ENCODE assay signal across 23 cellular contexts in genomic region chr4:26275261-26275660, GRCh38.
"Had no signal": no experiment of that assay in that cellular context is flagged by ENCODE, and none has a peak within 500 bp of the region (broad histone marks: within the 10 kb centered on the region; RNA-seq: fewer than 3 reads in every experiment).

No MANE protein-coding gene starts in this region.

- H3K27me3 ChIP-seq: body of pancreas, cardiac muscle cell, heart left ventricle, pancreas, right atrium auricular region, thyroid gland had no signal

- H3K9me3 ChIP-seq: body of pancreas, heart left ventricle, pancreas, psoas muscle, right atrium auricular region, thyroid gland had no signal

- DNase-seq: activated CD4-positive, alpha-beta memory T cell treated with anti-CD3 and anti-CD28 coated beads, Interleukin-2, amount 10 ng/mL, durations not matched to agents 7 days and 5 days; activated CD4-positive, alpha-beta T cell treated with anti-CD3 and anti-CD28 coated beads for 4 hours; activated CD4-positive, CD25-positive, alpha-beta regulatory T cell; activated gamma-delta T cell treated with Interleukin-2 at 50 U/mL for 16 hours; activated T-cell treated with anti-CD3 and anti-CD28 coated beads for 4 hours; anterior cingulate cortex; body of pancreas; cortex of kidney; effector CD4-positive, alpha-beta T cell; heart left ventricle; left ventricle myocardium superior; mesenchymal stem cell; pancreas; psoas muscle; stimulated activated CD4-positive, alpha-beta T cell treated with anti-CD3 and anti-CD28 coated beads, Interleukin-4, amount 100 ng/mL, for 4 hours; stimulated activated naive CD8-positive, alpha-beta T cell treated with anti-CD3 and anti-CD28 coated beads, Interleukin-15, Interleukin-2, amounts not matched to agents 100 U/mL and 50 U/mL, for 24 hours; T-helper 9 cell; thyroid gland had no signal

- H3K27ac ChIP-seq: body of pancreas, cardiac muscle cell, pancreas, psoas muscle, right atrium auricular region, thyroid gland had no signal

- H3K9me3 Mint-ChIP-seq: activated CD4-positive, alpha-beta memory T cell treated with anti-CD3 and anti-CD28 coated beads, Interleukin-2, amount 10 ng/mL, durations not matched to agents 7 days and 5 days; activated naive CD4-positive, alpha-beta T cell treated with anti-CD3 and anti-CD28 coated beads, Interleukin-2, amount 50 U/mL, for 24 hours; nephron had no signal

- H3K27me3 Mint-ChIP-seq: activated CD4-positive, alpha-beta memory T cell treated with anti-CD3 and anti-CD28 coated beads, Interleukin-2, amount 10 ng/mL, durations not matched to agents 7 days and 5 days had no signal

- H3K36me3 Mint-ChIP-seq: activated naive CD4-positive, alpha-beta T cell treated with anti-CD3 and anti-CD28 coated beads, Interleukin-2, amount 50 U/mL, for 24 hours had no signal

- H3K4me1 Mint-ChIP-seq: nephron had no signal

- H3K36me3 ChIP-seq: cardiac muscle cell, heart left ventricle, pancreas, right atrium auricular region, thyroid gland had no signal

- H3K27ac Mint-ChIP-seq: activated CD4-positive, alpha-beta memory T cell treated with anti-CD3 and anti-CD28 coated beads, Interleukin-2, amount 10 ng/mL, durations not matched to agents 7 days and 5 days; activated T-helper 1 cell treated with anti-CD3 and anti-CD28 coated beads, Interleukin-12 subunit alpha, Interleukin-12 subunit beta, Interleukin-2, Interleukin-4 antibody, amounts not matched to agents 30 ng/mL and 10 ng/mL and 1 ng/mL, durations not matched to agents 14 hours and 24 hours and 36 hours; nephron had no signal

- ATAC-seq: body of pancreas; heart left ventricle; left ventricle myocardium superior; pancreas; psoas muscle; stimulated activated naive CD8-positive, alpha-beta T cell treated with anti-CD3 and anti-CD28 coated beads, Interleukin-15, Interleukin-2, amounts not matched to agents 100 U/mL and 50 U/mL, for 24 hours had no signal

- H3K4me3 ChIP-seq: body of pancreas, cardiac muscle cell, heart left ventricle, pancreas, psoas muscle, right atrium auricular region, thyroid gland had no signal

- H3K4me3 Mint-ChIP-seq: activated CD4-positive, alpha-beta memory T cell treated with anti-CD3 and anti-CD28 coated beads, Interleukin-2, amount 10 ng/mL, durations not matched to agents 7 days and 5 days; activated naive CD4-positive, alpha-beta T cell treated with anti-CD3 and anti-CD28 coated beads, Interleukin-2, amount 50 U/mL, for 24 hours; activated T-helper 1 cell treated with anti-CD3 and anti-CD28 coated beads, Interleukin-12 subunit alpha, Interleukin-12 subunit beta, Interleukin-2, Interleukin-4 antibody, amounts not matched to agents 30 ng/mL and 10 ng/mL and 1 ng/mL, durations not matched to agents 14 hours and 24 hours and 36 hours; nephron had no signal

- H3K4me1 ChIP-seq: body of pancreas, pancreas, psoas muscle, right atrium auricular region, thyroid gland had no signal
